Comparison of ENCODE assay signal across 16 cellular contexts in the genomic region with DNA sequence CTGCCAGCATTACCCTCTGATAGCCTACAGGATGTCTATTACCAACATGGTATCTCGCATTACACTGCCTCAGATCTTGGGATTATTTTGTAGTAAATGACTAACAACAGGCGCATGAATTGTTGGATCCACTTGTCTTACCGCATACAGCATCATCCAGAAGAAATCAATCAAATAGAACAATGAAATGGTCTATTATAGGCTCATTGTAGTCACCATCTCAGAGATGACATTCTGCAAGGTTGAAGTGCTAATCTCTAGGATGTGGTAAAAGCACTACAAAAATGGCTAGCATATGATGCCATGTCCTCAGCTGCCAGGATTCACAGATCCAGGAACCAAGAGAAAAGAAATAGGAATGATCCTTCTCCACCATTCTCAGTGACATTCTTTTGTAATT. TPM values are rescaled to one million over a fixed set of nuclear protein-coding genes. Genes with fewer than 3 reads are reported as not detected.
DNase-seq lines count a peak whose midpoint lies in the region; ATAC-seq and TF ChIP-seq lines count a peak whose summit lies in the region.
"Had no signal": no experiment of that assay in that cellular context is flagged by ENCODE, and none has a peak within 500 bp of the region (broad histone marks: within the 10 kb centered on the region; RNA-seq: fewer than 3 reads in every experiment).

No MANE protein-coding gene starts in this region.

- H3K27me3 ChIP-seq in neural cell (ENCODE audit: insufficient read depth, low read depth, low read length): no peaks in the 10 kb centered on the region
- H3K27me3 ChIP-seq: brain microvascular endothelial cell, esophagus squamous epithelium had no signal

- no peaks in the 10 kb centered on the region for H3K79me2 ChIP-seq in neural cell (replicated peaks; ENCODE audit: insufficient read depth, low read length)

- H3K9me3 Mint-ChIP-seq in activated CD8-positive, alpha-beta T cell treated with anti-CD3 and anti-CD28 coated beads for 36 hours: no peaks in the 10 kb centered on the region
- H3K9me3 Mint-ChIP-seq: activated T-cell treated with anti-CD3 and anti-CD28 coated beads, Interleukin-2, amount 50 U/mL, for 24 hours; nephron progenitor cell had no signal

- TF ChIP-seq RAD21 in neural cell (conservative IDR thresholded peaks at IDR 0.05): no peak

- H3K4me2 ChIP-seq in neural cell (ENCODE audit: low read length): no peak overlapping the region

- peak; percentile 18 for TF ChIP-seq EP300 in neural cell (conservative IDR thresholded peaks at IDR 0.05; ENCODE audit: poor library complexity, severe bottlenecking)

- peak; percentile 13 for ATAC-seq in GM18502 (IDR thresholded peaks at IDR 0.05; ENCODE audit: poor library complexity, unreplicated experiment)
- peak; percentile 5 for ATAC-seq in GM21390 (IDR thresholded peaks at IDR 0.05; ENCODE audit: unreplicated experiment)
- peak; percentile 4 for ATAC-seq in HG03520 (IDR thresholded peaks at IDR 0.05; ENCODE audit: unreplicated experiment)
- no peak for ATAC-seq in activated CD8-positive, alpha-beta T cell treated with anti-CD3 and anti-CD28 coated beads for 36 hours

- intact Hi-C loops in activated CD8-positive, alpha-beta T cell treated with anti-CD3 and anti-CD28 coated beads for 36 hours (cut with micrococcal nuclease): no loop called here

- no peaks in the 10 kb centered on the region for H3F3A ChIP-seq in neural cell (ENCODE audit: insufficient read depth, low read length, poor library complexity, severe bottlenecking)

- H3K27ac ChIP-seq in neural cell (ENCODE audit: low read length): no peak overlapping the region
- H3K27ac ChIP-seq: brain microvascular endothelial cell, esophagus squamous epithelium had no signal

- no peaks in the 10 kb centered on the region for H3K9me2 ChIP-seq in neural cell (ENCODE audit: insufficient read depth, low read length)

- CTCF ChIA-PET in activated CD8-positive, alpha-beta T cell treated with anti-CD3 and anti-CD28 coated beads for 36 hours (lab: Charles Lee): no interaction called here

- peaks cover 5% of the 10 kb centered on the region for H3K36me3 Mint-ChIP-seq in activated CD8-positive, alpha-beta T cell treated with anti-CD3 and anti-CD28 coated beads for 36 hours (ENCODE audit: low read depth)

- H3K9me3 ChIP-seq in neural cell (ENCODE audit: low read length): no peaks in the 10 kb centered on the region
- H3K9me3 ChIP-seq: esophagus squamous epithelium had no signal

- no peak for DNase-seq in NCI-H446 treated with DMSO at 0.1 percent for 48 hours (lab: John Stamatoyannopoulos, UW)
- no peak for DNase-seq in activated CD8-positive, alpha-beta T cell treated with anti-CD3 and anti-CD28 coated beads for 36 hours
- no peak for DNase-seq in NCI-H1436 treated with DMSO at 0.1 percent for 48 hours (lab: John Stamatoyannopoulos, UW)
- no peak for DNase-seq in LoVo (ENCODE audit: low spot score)
- DNase-seq: activated CD4-positive, alpha-beta T cell treated with anti-CD3 and anti-CD28 coated beads, Interleukin-2, amount 50 U/mL, for 1 hour; activated T-cell treated with anti-CD3 and anti-CD28 coated beads, Interleukin-2, amount 50 U/mL, for 24 hours; brain microvascular endothelial cell; esophagus squamous epithelium; mesenchymal stem cell; nephron progenitor cell; Right ventricle myocardium superior had no signal

- POLR2A ChIA-PET in activated CD8-positive, alpha-beta T cell treated with anti-CD3 and anti-CD28 coated beads for 36 hours (lab: Charles Lee): no interaction called here

- no peak overlapping the region for H3K9ac ChIP-seq in neural cell (ENCODE audit: low read length)

- no peaks in the 10 kb centered on the region for H3K36me3 ChIP-seq in neural cell (ENCODE audit: insufficient read depth, low read length)
- H3K36me3 ChIP-seq: brain microvascular endothelial cell had no signal

- H3K4me3 ChIP-seq in neural cell (ENCODE audit: low read length): no peak overlapping the region
- H3K4me3 ChIP-seq: esophagus squamous epithelium had no signal

- no peak overlapping the region for H3K4me3 Mint-ChIP-seq in activated CD8-positive, alpha-beta T cell treated with anti-CD3 and anti-CD28 coated beads for 36 hours
- H3K4me3 Mint-ChIP-seq: activated naive CD8-positive, alpha-beta T cell; activated T-cell treated with anti-CD3 and anti-CD28 coated beads, Interleukin-2, amount 50 U/mL, for 24 hours; nephron progenitor cell had no signal

- TF ChIP-seq CTCF in neural cell (IDR thresholded peaks at IDR 0.05; ENCODE audit: poor library complexity, severe bottlenecking): no peak
- no peak for TF ChIP-seq CTCF in activated CD8-positive, alpha-beta T cell treated with anti-CD3 and anti-CD28 coated beads for 36 hours (IDR thresholded peaks at IDR 0.05)

- H2AFZ ChIP-seq in neural cell (ENCODE audit: low read depth, low read length): no peak overlapping the region

- H3K27me3 Mint-ChIP-seq in activated CD8-positive, alpha-beta T cell treated with anti-CD3 and anti-CD28 coated beads for 36 hours: no peaks in the 10 kb centered on the region
- H3K27me3 Mint-ChIP-seq: activated naive CD8-positive, alpha-beta T cell; activated T-cell treated with anti-CD3 and anti-CD28 coated beads, Interleukin-2, amount 50 U/mL, for 24 hours had no signal

- no peaks in the 10 kb centered on the region for H4K20me1 ChIP-seq in neural cell (ENCODE audit: insufficient read depth)

- H3K4me1 Mint-ChIP-seq in activated CD8-positive, alpha-beta T cell treated with anti-CD3 and anti-CD28 coated beads for 36 hours (ENCODE audit: low read depth): no peaks in the 10 kb centered on the region
- H3K4me1 Mint-ChIP-seq: nephron progenitor cell had no signal

- H3K27ac Mint-ChIP-seq in activated CD8-positive, alpha-beta T cell treated with anti-CD3 and anti-CD28 coated beads for 36 hours: no peak overlapping the region
- H3K27ac Mint-ChIP-seq: activated T-cell treated with anti-CD3 and anti-CD28 coated beads, Interleukin-2, amount 50 U/mL, for 24 hours; nephron progenitor cell had no signal

TF ChIP-seq in neural cell, 6 proteins besides CTCF, POLR2A, EP300 and RAD21:
- TF ChIP-seq MXI1 (conservative IDR thresholded peaks at IDR 0.05; ENCODE audit: poor library complexity, severe bottlenecking): no peak
- TF ChIP-seq, protein P1, sequence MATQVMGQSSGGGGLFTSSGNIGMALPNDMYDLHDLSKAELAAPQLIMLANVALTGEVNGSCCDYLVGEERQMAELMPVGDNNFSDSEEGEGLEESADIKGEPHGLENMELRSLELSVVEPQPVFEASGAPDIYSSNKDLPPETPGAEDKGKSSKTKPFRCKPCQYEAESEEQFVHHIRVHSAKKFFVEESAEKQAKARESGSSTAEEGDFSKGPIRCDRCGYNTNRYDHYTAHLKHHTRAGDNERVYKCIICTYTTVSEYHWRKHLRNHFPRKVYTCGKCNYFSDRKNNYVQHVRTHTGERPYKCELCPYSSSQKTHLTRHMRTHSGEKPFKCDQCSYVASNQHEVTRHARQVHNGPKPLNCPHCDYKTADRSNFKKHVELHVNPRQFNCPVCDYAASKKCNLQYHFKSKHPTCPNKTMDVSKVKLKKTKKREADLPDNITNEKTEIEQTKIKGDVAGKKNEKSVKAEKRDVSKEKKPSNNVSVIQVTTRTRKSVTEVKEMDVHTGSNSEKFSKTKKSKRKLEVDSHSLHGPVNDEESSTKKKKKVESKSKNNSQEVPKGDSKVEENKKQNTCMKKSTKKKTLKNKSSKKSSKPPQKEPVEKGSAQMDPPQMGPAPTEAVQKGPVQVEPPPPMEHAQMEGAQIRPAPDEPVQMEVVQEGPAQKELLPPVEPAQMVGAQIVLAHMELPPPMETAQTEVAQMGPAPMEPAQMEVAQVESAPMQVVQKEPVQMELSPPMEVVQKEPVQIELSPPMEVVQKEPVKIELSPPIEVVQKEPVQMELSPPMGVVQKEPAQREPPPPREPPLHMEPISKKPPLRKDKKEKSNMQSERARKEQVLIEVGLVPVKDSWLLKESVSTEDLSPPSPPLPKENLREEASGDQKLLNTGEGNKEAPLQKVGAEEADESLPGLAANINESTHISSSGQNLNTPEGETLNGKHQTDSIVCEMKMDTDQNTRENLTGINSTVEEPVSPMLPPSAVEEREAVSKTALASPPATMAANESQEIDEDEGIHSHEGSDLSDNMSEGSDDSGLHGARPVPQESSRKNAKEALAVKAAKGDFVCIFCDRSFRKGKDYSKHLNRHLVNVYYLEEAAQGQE (IDR thresholded peaks at IDR 0.05; ENCODE audit: borderline replicate concordance): peak; percentile 40

RNA-seq across cellular contexts. Expression of a gene that starts 52.0 kb away (rescaled TPM):
- polyA plus RNA-seq in neural cell: 65.9 and 72.6 TPM in 2 replicates
- polyA minus RNA-seq in neural cell: 39.2 and 48.0 TPM in 2 replicates
- 10 to 100 TPM; 30.7 to 32.3 TPM for total RNA-seq in activated CD8-positive, alpha-beta T cell treated with anti-CD3 and anti-CD28 coated beads for 36 hours
